In genomic region chr7:92057375-92057774, GRCh38 we compare ENCODE assay signal across 11 cellular contexts.
DNase-seq lines count a peak whose midpoint lies in the region; ATAC-seq and TF ChIP-seq lines count a peak whose summit lies in the region.
"Had no signal": no experiment of that assay in that cellular context is flagged by ENCODE, and none has a peak within 500 bp of the region (broad histone marks: within the 10 kb centered on the region; RNA-seq: fewer than 3 reads in every experiment).

No MANE protein-coding gene starts in this region.

- H3K27me3 ChIP-seq in body of pancreas (no peaks in the 10 kb centered on the region), kidney epithelial cell (ENCODE audit: control insufficient read depth, insufficient read depth, low read length) (no peaks in the 10 kb centered on the region)

- 11 to 16% methylated on average over 2 of the region's 2 CpGs for WGBS in body of pancreas, 2 donors

- no peaks in the 10 kb centered on the region for H3K27me3 Mint-ChIP-seq in activated naive CD4-positive, alpha-beta T cell treated with anti-CD3 and anti-CD28 coated beads, Interleukin-2, amount 50 U/mL, for 24 hours
- no peaks in the 10 kb centered on the region for H3K27me3 Mint-ChIP-seq in type B pancreatic cell

- DNase-seq in activated naive CD4-positive, alpha-beta T cell (lab: John Stamatoyannopoulos, UW), result no peak
- DNase-seq in body of pancreas, result peak in 2 of 4 donors; percentile 16 to 32
- DNase-seq in kidney epithelial cell (ENCODE audit: low read depth), result peak; percentile 5
- no peak for DNase-seq in type B pancreatic cell (ENCODE audit: extremely low spot score, unreplicated experiment)
- no peak for DNase-seq in epidermal melanocyte (ENCODE audit: insufficient read length, low spot score)
- DNase-seq: activated T-cell treated with anti-CD3 and anti-CD28 coated beads, Interleukin-2, amount 50 U/mL, for 1 hour; endodermal cell; SK-N-SH had no signal

- no peak overlapping the region for H3K4me3 Mint-ChIP-seq in activated naive CD4-positive, alpha-beta T cell treated with anti-CD3 and anti-CD28 coated beads, Interleukin-2, amount 50 U/mL, for 24 hours
- peak overlapping the region; percentile 77 for H3K4me3 Mint-ChIP-seq in type B pancreatic cell
- H3K4me3 Mint-ChIP-seq: endodermal cell had no signal

- intact Hi-C loops in body of pancreas (cut with DNase I), result no loop called here

- H3K27ac ChIP-seq in body of pancreas, result peak overlapping the region in 3 of 4 donors; percentile 49 to 78 (median 71)

- H3K4me3 ChIP-seq in body of pancreas, result no peak overlapping the region
- H3K4me3 ChIP-seq in kidney epithelial cell (ENCODE audit: low read depth, low read length), result no peak overlapping the region

- no peaks in the 10 kb centered on the region for H3K9me3 ChIP-seq in body of pancreas
- H3K9me3 ChIP-seq: SK-N-SH had no signal

- TF ChIP-seq POLR2A in body of pancreas (IDR thresholded peaks at IDR 0.05), result no peak

- peaks cover 45% of the 10 kb centered on the region for H3K4me1 ChIP-seq in body of pancreas

- H3K27ac Mint-ChIP-seq in activated naive CD4-positive, alpha-beta T cell treated with anti-CD3 and anti-CD28 coated beads, Interleukin-2, amount 50 U/mL, for 24 hours, result peak overlapping the region; percentile 52
- H3K27ac Mint-ChIP-seq in type B pancreatic cell, result peak overlapping the region; percentile 94
- H3K27ac Mint-ChIP-seq: endodermal cell had no signal

- no peaks in the 10 kb centered on the region for H3K9me3 Mint-ChIP-seq in activated naive CD4-positive, alpha-beta T cell treated with anti-CD3 and anti-CD28 coated beads, Interleukin-2, amount 50 U/mL, for 24 hours
- no peaks in the 10 kb centered on the region for H3K9me3 Mint-ChIP-seq in type B pancreatic cell
- H3K9me3 Mint-ChIP-seq: endodermal cell had no signal

- ATAC-seq in body of pancreas (peak; percentile 72), GM19035 (IDR thresholded peaks at IDR 0.05; ENCODE audit: unreplicated experiment) (no peak), SK-N-SH treated with all-trans-retinoic acid at 6 μM for 48 hours (no peak)

- H3K36me3 ChIP-seq in body of pancreas (replicated peaks in 1 of 2; ENCODE audit: insufficient read depth in 1 of 2, low read depth in 2 of 2), result no peaks in the 10 kb centered on the region
- no peaks in the 10 kb centered on the region for H3K36me3 ChIP-seq in kidney epithelial cell (ENCODE audit: control insufficient read depth, insufficient read depth, low read length)

- peaks cover 22% of the 10 kb centered on the region for H3K4me1 Mint-ChIP-seq in activated naive CD4-positive, alpha-beta T cell treated with anti-CD3 and anti-CD28 coated beads, Interleukin-2, amount 50 U/mL, for 24 hours
- H3K4me1 Mint-ChIP-seq in type B pancreatic cell (ENCODE audit: unreplicated experiment), result peaks cover 18% of the 10 kb centered on the region

- TF ChIP-seq CTCF in body of pancreas (IDR thresholded peaks at IDR 0.05), result no peak
- TF ChIP-seq CTCF in kidney epithelial cell (IDR thresholded peaks at IDR 0.05; ENCODE audit: insufficient read depth, low read length, poor library complexity, severe bottlenecking), result no peak
- TF ChIP-seq CTCF in type B pancreatic cell (conservative IDR thresholded peaks at IDR 0.05), result no peak

- peaks cover 9% of the 10 kb centered on the region for H3K36me3 Mint-ChIP-seq in activated naive CD4-positive, alpha-beta T cell treated with anti-CD3 and anti-CD28 coated beads, Interleukin-2, amount 50 U/mL, for 24 hours
- H3K36me3 Mint-ChIP-seq in type B pancreatic cell, result peaks cover 8% of the 10 kb centered on the region

TF ChIP-seq in SK-N-SH treated with all-trans-retinoic acid at 6 μM for 48 hours, 23 proteins besides CTCF, POLR2A, EP300 and RAD21:
- TF ChIP-seq OSR1 (CRISPR knock-in tag; IDR thresholded peaks at IDR 0.05) (no peak), CREB5 (CRISPR knock-in tag; IDR thresholded peaks at IDR 0.05; ENCODE audit: low read depth) (no peak), ARNTL (CRISPR knock-in tag; IDR thresholded peaks at IDR 0.05; ENCODE audit: borderline replicate concordance, low read depth) (no peak), TOX (CRISPR knock-in tag; IDR thresholded peaks at IDR 0.05; ENCODE audit: borderline replicate concordance) (no peak), ZNF8 (CRISPR knock-in tag; IDR thresholded peaks at IDR 0.05) (no peak), ZNF70 (CRISPR knock-in tag; IDR thresholded peaks at IDR 0.05) (no peak), ZC3H10 (CRISPR knock-in tag; IDR thresholded peaks at IDR 0.05) (no peak)
- TF ChIP-seq, protein P1, sequence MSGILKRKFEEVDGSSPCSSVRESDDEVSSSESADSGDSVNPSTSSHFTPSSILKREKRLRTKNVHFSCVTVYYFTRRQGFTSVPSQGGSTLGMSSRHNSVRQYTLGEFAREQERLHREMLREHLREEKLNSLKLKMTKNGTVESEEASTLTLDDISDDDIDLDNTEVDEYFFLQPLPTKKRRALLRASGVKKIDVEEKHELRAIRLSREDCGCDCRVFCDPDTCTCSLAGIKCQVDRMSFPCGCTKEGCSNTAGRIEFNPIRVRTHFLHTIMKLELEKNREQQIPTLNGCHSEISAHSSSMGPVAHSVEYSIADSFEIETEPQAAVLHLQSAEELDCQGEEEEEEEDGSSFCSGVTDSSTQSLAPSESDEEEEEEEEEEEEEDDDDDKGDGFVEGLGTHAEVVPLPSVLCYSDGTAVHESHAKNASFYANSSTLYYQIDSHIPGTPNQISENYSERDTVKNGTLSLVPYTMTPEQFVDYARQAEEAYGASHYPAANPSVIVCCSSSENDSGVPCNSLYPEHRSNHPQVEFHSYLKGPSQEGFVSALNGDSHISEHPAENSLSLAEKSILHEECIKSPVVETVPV (CRISPR knock-in tag; IDR thresholded peaks at IDR 0.05), result no peak
